ENCODE assay signal across 1 cellular context in genomic region chr9:83999141-83999918, GRCh38.
TF ChIP-seq lines count a peak whose summit lies in the region.

No MANE protein-coding gene starts in this region.

TF ChIP-seq in K562, 482 proteins besides CTCF, POLR2A, EP300 and RAD21:
- TF ChIP-seq MEIS2 (IDR thresholded peaks at IDR 0.05; ENCODE audit: partially characterized antibody) = no peak
- TF ChIP-seq NR3C1 (CRISPR knock-in tag; IDR thresholded peaks at IDR 0.05) = no peak
- TF ChIP-seq THAP7 (CRISPR knock-in tag; IDR thresholded peaks at IDR 0.05) = no peak
- 0 out of 2 replicates have a peak, but pooled peaks have one; percentile 59 for TF ChIP-seq MIER1 (IDR thresholded peaks at IDR 0.05; ENCODE audit: low read depth)
- TF ChIP-seq ZNF696 (CRISPR knock-in tag; conservative IDR thresholded peaks at IDR 0.05) = no peak
- TF ChIP-seq CREB1 (IDR thresholded peaks at IDR 0.05) = no peak
- TF ChIP-seq CREB1 (CRISPR knock-in tag; IDR thresholded peaks at IDR 0.05) = no peak
